ENCODE assay signal across 8 cellular contexts in genomic region chr17:42964161-42964932, GRCh38. TPM values are rescaled to one million over a fixed set of nuclear protein-coding genes. Genes with fewer than 3 reads are reported as not detected.
DNase-seq lines count a peak whose midpoint lies in the region; ATAC-seq and TF ChIP-seq lines count a peak whose summit lies in the region.

TSS of gene AARSD1 (minus strand) at chr17:42964454. CDS start at chr17:42964440, 14 bp downstream.

- H3K27ac ChIP-seq in dorsolateral prefrontal cortex (peak within 1 kb of the TSS; percentile 18 to 94 (median 82)), right lobe of liver (peak within 1 kb of the TSS; percentile 56 to 66 (median 63))

- peak; percentile 79 for ATAC-seq in GM19351 (IDR thresholded peaks at IDR 0.05; ENCODE audit: unreplicated experiment)
- peak; percentile 96 to 99 (median 99) for ATAC-seq in right lobe of liver

- peaks cover 1 to 26% (median 13%) of the 10 kb centered on the region in 4 donors for H3K36me3 ChIP-seq in right lobe of liver

- peaks cover 0 to 5% (median 2%) of the 10 kb centered on the region in 4 donors for H3K4me1 ChIP-seq in right lobe of liver

- no peaks in the 10 kb centered on the region for H3K27me3 Mint-ChIP-seq in activated CD4-positive, alpha-beta memory T cell treated with anti-CD3 and anti-CD28 coated beads for 36 hours

- CTCF ChIA-PET in activated CD4-positive, alpha-beta memory T cell treated with anti-CD3 and anti-CD28 coated beads for 36 hours (lab: Charles Lee) = interaction anchor here (0.6 to 1.2 kb wide), 4 partner anchors 33 to 456 kb away, joined by 3 to 8 read pairs (median 4); partner anchors contain the start of gene RPL27

- H3K9me3 Mint-ChIP-seq in activated CD4-positive, alpha-beta memory T cell treated with anti-CD3 and anti-CD28 coated beads for 36 hours = no peaks in the 10 kb centered on the region

- H3K36me3 Mint-ChIP-seq in activated CD4-positive, alpha-beta memory T cell treated with anti-CD3 and anti-CD28 coated beads for 36 hours = peaks cover 22% of the 10 kb centered on the region

- intact Hi-C loops in activated CD4-positive, alpha-beta memory T cell treated with anti-CD3 and anti-CD28 coated beads for 36 hours (cut with micrococcal nuclease) = loop anchor here (1.0 kb wide), 2 partner anchors 16 to 34 kb away; partner anchors contain the start of genes PTGES3L, RPL27 and RUNDC1
- intact Hi-C loops in dorsolateral prefrontal cortex (cut with DNase I) (loop anchor here in 1 of 2 donors (1.0 kb wide), 1 partner anchor 34 kb away; the partner anchor contains the start of gene RPL27), right lobe of liver (cut with DNase I) (no loop called here)

- H3K4me1 Mint-ChIP-seq in activated CD4-positive, alpha-beta memory T cell treated with anti-CD3 and anti-CD28 coated beads for 36 hours (ENCODE audit: low read depth) = peaks cover 16% of the 10 kb centered on the region

- DNase-seq in Ammon's horn (ENCODE audit: low spot score) (peak; percentile 95), HK-2 (ENCODE audit: unreplicated experiment) (peak; percentile 88), NCI-H82 treated with DMSO at 0.1 percent for 48 hours (lab: John Stamatoyannopoulos, UW; ENCODE audit: unreplicated experiment) (peak; percentile 74), dorsolateral prefrontal cortex (peak; percentile 83 to 94 (median 90)), right lobe of liver (peak; percentile 91 to 93 (median 93))
- DNase-seq in activated CD4-positive, alpha-beta memory T cell treated with anti-CD3 and anti-CD28 coated beads for 36 hours = peak; percentile 96
- peak; percentile 92 for DNase-seq in stimulated activated CD4-positive, alpha-beta T cell treated with anti-CD3 and anti-CD28 coated beads, Interleukin-4, amount 100 ng/mL, for 24 hours

- 1% methylated on average over 32 of the region's 43 CpGs for WGBS in right lobe of liver (ENCODE audit: insufficient coverage, low coverage, low lambda C conversion rate, missing lambda C conversion rate)

- peak in 36 of 56 donors; percentile 5 to 50 (median 24) for TF ChIP-seq CTCF in dorsolateral prefrontal cortex (IDR thresholded peaks at IDR 0.05 in 54 of 56, conservative IDR thresholded peaks at IDR 0.05 in 2 of 56; ENCODE audit: low read depth in 1 of 56, partially characterized antibody in 56 of 56)
- TF ChIP-seq CTCF in right lobe of liver (IDR thresholded peaks at IDR 0.05) = no peak

- H3K9me3 ChIP-seq in right lobe of liver = no peaks in the 10 kb centered on the region

- H3K27me3 ChIP-seq in dorsolateral prefrontal cortex (no peaks in the 10 kb centered on the region), right lobe of liver (no peaks in the 10 kb centered on the region)

- peak; percentile 43 for TF ChIP-seq POLR2A in right lobe of liver (IDR thresholded peaks at IDR 0.05)

- H3K4me3 ChIP-seq in dorsolateral prefrontal cortex = peak within 1 kb of the TSS; percentile 57 to 95 (median 83)
- H3K4me3 ChIP-seq in right lobe of liver = peak within 1 kb of the TSS; percentile 59 to 83 (median 70)

- POLR2A ChIA-PET in activated CD4-positive, alpha-beta memory T cell treated with anti-CD3 and anti-CD28 coated beads for 36 hours (lab: Charles Lee) = interaction anchor here (0.6 to 2.1 kb wide), 2 partner anchors 34 to 350 kb away, joined by 4 to 8 read pairs; partner anchors contain the start of gene RPL27

- H3K27ac Mint-ChIP-seq in activated CD4-positive, alpha-beta memory T cell treated with anti-CD3 and anti-CD28 coated beads for 36 hours = peak within 1 kb of the TSS; percentile 91

- peak within 1 kb of the TSS; percentile 97 for H3K4me3 Mint-ChIP-seq in activated CD4-positive, alpha-beta memory T cell treated with anti-CD3 and anti-CD28 coated beads for 36 hours

RNA-seq across cellular contexts. Expression of gene AARSD1, which starts in this region (rescaled TPM):
- total RNA-seq in activated CD4-positive, alpha-beta memory T cell treated with anti-CD3 and anti-CD28 coated beads for 36 hours = 10 to 100 TPM; 38.7 to 43.1 TPM
- total RNA-seq in dorsolateral prefrontal cortex (10 to 100 TPM; 35.7 to 86.0 (median 53.9) TPM), right lobe of liver (10 to 100 TPM; 12.3 to 22.1 (median 17.9) TPM)

Comparison
In these comparisons a context has a peak if more than half of its experiments do, and no peak if none do; other contexts are left out.
1. Peak in every context shown above with its lines: DNase-seq, ATAC-seq, H3K4me3 ChIP-seq and H3K27ac ChIP-seq.
2. CTCF ChIP-seq: peak in dorsolateral prefrontal cortex (36 of 56); none in right lobe of liver (0 of 4).